ENCODE assay signal across 8 cellular contexts in the genomic region with DNA sequence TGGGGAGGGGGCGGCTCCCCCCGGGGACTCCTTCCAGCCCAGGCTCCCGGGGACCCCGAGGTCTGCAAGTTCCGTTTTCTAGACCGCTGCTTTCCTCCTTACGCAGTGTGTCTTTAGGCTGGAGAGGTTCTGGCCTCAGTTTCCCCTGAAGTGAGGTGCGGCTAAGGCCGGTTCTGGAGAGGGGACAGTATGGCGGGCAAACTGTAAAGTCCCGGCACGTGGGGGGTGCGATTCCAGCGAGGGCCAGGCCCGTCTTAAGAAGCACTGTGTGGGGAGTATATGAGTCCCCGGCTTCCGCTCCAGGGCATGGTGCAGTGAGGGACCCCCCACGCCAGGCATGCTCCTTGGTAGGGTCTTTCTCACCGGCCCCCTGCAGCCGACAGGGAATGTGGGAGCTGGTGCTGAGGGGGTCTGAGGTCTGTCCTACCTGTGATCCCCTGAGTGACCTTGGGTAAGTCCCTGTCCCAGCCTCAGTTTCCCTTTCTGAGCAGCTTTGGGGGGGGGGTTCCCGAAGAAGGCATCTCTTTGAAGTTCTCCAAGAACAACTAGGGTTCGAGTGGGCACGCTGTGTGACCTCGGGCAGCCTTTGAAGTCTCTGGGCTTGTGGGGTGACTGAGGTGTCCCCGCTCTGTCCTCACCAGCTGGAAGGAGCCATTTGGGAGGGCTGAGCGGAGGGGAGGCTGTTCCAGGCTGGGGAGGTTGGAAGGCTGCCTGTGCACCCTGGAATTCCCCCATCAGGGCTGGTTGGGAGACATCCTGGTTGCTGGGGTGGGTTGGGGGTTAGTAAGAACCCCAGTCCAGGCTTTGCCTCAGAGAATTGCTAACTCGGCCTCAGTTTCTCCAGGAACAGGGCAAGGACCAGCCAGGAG. TPM values are rescaled to one million over a fixed set of nuclear protein-coding genes. Genes with fewer than 3 reads are reported as not detected.
DNase-seq lines count a peak whose midpoint lies in the region; ATAC-seq and TF ChIP-seq lines count a peak whose summit lies in the region.

No MANE protein-coding gene starts in this region.

- H3K27ac ChIP-seq in lung (ENCODE audit: low read depth in 1 of 2, low read length in 1 of 2): peak overlapping the region; percentile 86 to 95

- in situ Hi-C loops in astrocyte of the spinal cord (cut with HindIII; ENCODE audit: low sequenced_read_pairs): no loop called here

- H3K36me3 ChIP-seq in lung (ENCODE audit: control insufficient read depth in 2 of 2, insufficient read depth in 2 of 2, low read length in 2 of 2): no peaks in the 10 kb centered on the region

- WGBS in lung, 2 donors: 27 to 31% methylated on average over 27 of the region's 27 CpGs

- TF ChIP-seq CTCF in astrocyte of the spinal cord (IDR thresholded peaks at IDR 0.05; ENCODE audit: low read depth, low read length) (no peak), lung (IDR thresholded peaks at IDR 0.05; ENCODE audit: control extremely low read depth, extremely low read depth) (no peak)

- ATAC-seq in lung (ENCODE audit: insufficient read depth, low FRiP score): no peak
- no peak for ATAC-seq in activated CD4-positive, CD25-positive, alpha-beta regulatory T cell treated with anti-CD3 and anti-CD28 coated beads, Interleukin-2, amount 50 U/mL, for 24 hours

- peak overlapping the region; percentile 79 for H3K4me3 ChIP-seq in astrocyte of the spinal cord (ENCODE audit: low read depth, low read length)
- peak overlapping the region; percentile 47 for H3K4me3 ChIP-seq in lung

- no peaks in the 10 kb centered on the region for H3K9me3 ChIP-seq in lung (ENCODE audit: control insufficient read depth in 2 of 2, insufficient read depth in 1 of 2, low read length in 1 of 2)

- H3K4me1 ChIP-seq in lung (ENCODE audit: control insufficient read depth in 2 of 2, insufficient read depth in 2 of 2, low read length in 2 of 2): peaks cover 0 to 17% of the 10 kb centered on the region in 2 donors

- H3K27me3 ChIP-seq in lung (ENCODE audit: control insufficient read depth, insufficient read depth): no peaks in the 10 kb centered on the region

- peak; percentile 12 for DNase-seq in stimulated activated CD4-positive, alpha-beta T cell treated with anti-CD3 and anti-CD28 coated beads, Interleukin-15, amount 100 ng/mL, for 24 hours
- no peak for DNase-seq in stimulated activated CD4-positive, alpha-beta T cell treated with anti-CD3 and anti-CD28 coated beads, Interleukin-4, amount 100 ng/mL, for 4 hours
- no peak for DNase-seq in astrocyte of the spinal cord (ENCODE audit: low read depth, low spot score)
- no peak for DNase-seq in lung (ENCODE audit: low spot score)
- no peak for DNase-seq in stimulated activated CD4-positive, alpha-beta T cell treated with anti-CD3 and anti-CD28 coated beads, Interleukin-1b, Interleukin-23, amount 100 ng/mL, for 48 hours
- no peak for DNase-seq in 8988T
- DNase-seq in foreskin melanocyte: no peak

RNA-seq across cellular contexts. Expression of a gene that starts 1.4 kb away (rescaled TPM):
- total RNA-seq in lung: 100 to 1,000 TPM in 1 of 2 donors, 10 to 100 TPM in 1; 43.9 to 208 TPM
- 10 to 100 TPM; 40.4 to 55.6 TPM for polyA plus RNA-seq in lung
